In the genomic region with DNA sequence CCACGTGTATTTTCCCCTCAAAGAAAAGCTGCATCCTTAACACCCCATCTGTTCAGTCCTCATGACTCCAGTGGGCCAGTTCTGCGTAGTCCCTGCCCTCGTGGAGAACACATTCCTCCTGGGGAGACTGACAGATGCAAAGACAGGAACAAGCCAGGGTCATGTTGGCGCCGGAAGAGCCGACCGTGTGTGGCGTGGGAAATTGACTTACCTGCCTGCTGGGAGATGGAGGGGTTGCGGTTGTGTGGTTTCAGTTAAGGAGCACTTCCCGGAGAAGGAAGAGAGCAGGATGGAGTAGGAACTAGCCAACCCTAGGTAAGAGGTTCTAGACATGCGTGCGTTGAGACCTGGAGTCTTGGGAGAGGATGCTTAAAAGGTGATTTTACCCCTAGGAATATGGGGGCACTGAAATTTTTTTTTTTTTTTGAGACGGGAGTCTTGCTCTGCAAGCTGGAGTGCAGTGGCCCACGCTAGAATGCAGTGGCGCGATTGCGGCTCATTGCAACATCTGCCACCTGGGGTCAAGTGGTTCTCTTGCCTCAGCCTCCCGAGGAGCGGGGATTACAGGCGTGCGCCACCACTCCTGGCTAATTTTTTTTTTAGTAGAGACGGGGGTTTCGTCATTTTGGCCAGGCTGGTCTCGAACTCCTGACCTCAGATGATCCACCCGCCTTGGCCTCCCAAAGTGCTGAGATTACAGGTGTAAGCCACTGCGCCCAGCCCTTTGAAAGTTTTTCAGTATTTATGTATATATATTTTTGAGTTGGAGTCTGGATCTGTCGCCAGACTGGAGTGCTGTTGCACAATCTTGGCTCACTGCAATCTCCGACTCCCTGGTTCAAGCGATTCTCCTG, we compare ENCODE assay signal across 9 cellular contexts. TPM values are rescaled to one million over a fixed set of nuclear protein-coding genes. Genes with fewer than 3 reads are reported as not detected.
DNase-seq lines count a peak whose midpoint lies in the region; ATAC-seq and TF ChIP-seq lines count a peak whose summit lies in the region.
"Had no signal": no experiment of that assay in that cellular context is flagged by ENCODE, and none has a peak within 500 bp of the region (broad histone marks: within the 10 kb centered on the region; RNA-seq: fewer than 3 reads in every experiment).

No MANE protein-coding gene starts in this region.

- peak overlapping the region; percentile 77 to 93 for H3K27ac Mint-ChIP-seq in T-cell
- peak overlapping the region; percentile 14 for H3K27ac Mint-ChIP-seq in endothelial cell (ENCODE audit: unreplicated experiment)

- H3K36me3 ChIP-seq in neuron (ENCODE audit: insufficient read depth, low read length), result peaks cover 27% of the 10 kb centered on the region

- H2AFZ ChIP-seq in neuron (ENCODE audit: low read depth, low read length), result no peak overlapping the region

- H3K27me3 Mint-ChIP-seq in T-cell (no peaks in the 10 kb centered on the region), endothelial cell (ENCODE audit: unreplicated experiment) (peaks cover 9% of the 10 kb centered on the region)

- H3K4me1 Mint-ChIP-seq in T-cell (peaks cover 35 to 40% (median 39%) of the 10 kb centered on the region in 3 donors), endothelial cell (ENCODE audit: unreplicated experiment) (peaks cover 22% of the 10 kb centered on the region)

- peak overlapping the region; percentile 97 for H3K4me3 ChIP-seq in neuron (ENCODE audit: low read length)

- TF ChIP-seq CTCF in endothelial cell (IDR thresholded peaks at IDR 0.05; ENCODE audit: unreplicated experiment), result no peak

- ATAC-seq in T-cell (replicated peaks in 1 of 4) (no peak), GM19463 (IDR thresholded peaks at IDR 0.05; ENCODE audit: unreplicated experiment) (no peak)

- H3K9me3 ChIP-seq in neuron (ENCODE audit: low read length), result peaks cover 6% of the 10 kb centered on the region

- H3K9me3 Mint-ChIP-seq in T-cell (no peaks in the 10 kb centered on the region), endothelial cell (ENCODE audit: unreplicated experiment) (no peaks in the 10 kb centered on the region)

- CTCF ChIA-PET in T-cell (lab: Charles Lee), result interaction anchor here in 1 of 2 donors (0.6 kb wide), 1 partner anchor 183 kb away, joined by 3 read pairs; no protein-coding TSS in a partner anchor

- H3K4me1 ChIP-seq in neuron (ENCODE audit: insufficient read depth, low read length), result peaks cover 4% of the 10 kb centered on the region

- peaks cover 14% of the 10 kb centered on the region for H3K36me3 Mint-ChIP-seq in T-cell
- peaks cover 10% of the 10 kb centered on the region for H3K36me3 Mint-ChIP-seq in endothelial cell (ENCODE audit: low read depth, unreplicated experiment)

- H3K4me3 Mint-ChIP-seq in T-cell (peak overlapping the region; percentile 85 to 88 (median 88)), endothelial cell (ENCODE audit: unreplicated experiment) (peak overlapping the region; percentile 93)

- H3K27me3 ChIP-seq in neuron (ENCODE audit: insufficient read depth, low read length), result no peaks in the 10 kb centered on the region

- POLR2A ChIA-PET in T-cell (lab: Charles Lee), result interaction anchor here (0.6 to 0.7 kb wide), 3 partner anchors 28 to 136 kb away, joined by 5 to 8 read pairs (median 6); no protein-coding TSS in a partner anchor

- DNase-seq in activated effector memory CD4-positive, alpha-beta T cell treated with anti-CD3 and anti-CD28 coated beads, Interleukin-2, amount 50 U/mL, for 16 hours, result peak; percentile 68
- DNase-seq in activated effector memory CD4-positive, alpha-beta T cell treated with Interleukin-2 at 50 U/mL for 16 hours, result no peak
- peak in 4 of 34 experiments; percentile 1 to 8 (median 6) for DNase-seq in T-cell
- no peak for DNase-seq in endothelial cell (ENCODE audit: low spot score)
- DNase-seq in Ammon's horn (ENCODE audit: low spot score), result no peak
- no peak for DNase-seq in islet precursor cell

RNA-seq across cellular contexts. Expression of a gene that starts 1.4 kb away (rescaled TPM):
- total RNA-seq in T-cell, result 10 to 100 TPM; 57.2 to 75.0 (median 59.8) TPM
- 66.3 TPM for total RNA-seq in endothelial cell (ENCODE audit: unreplicated experiment)

RNA-seq across cellular contexts. Expression of a gene that starts 21.8 kb away (rescaled TPM):
- total RNA-seq in T-cell, result 1 to 10 TPM; 2.9 to 5.0 (median 3.7) TPM
- 1.1 TPM for total RNA-seq in endothelial cell (ENCODE audit: unreplicated experiment)

RNA-seq across cellular contexts. Expression of a gene that starts 27.5 kb away (rescaled TPM):
- total RNA-seq in T-cell (10 to 100 TPM; 53.9 to 74.9 (median 60.9) TPM), endothelial cell (ENCODE audit: unreplicated experiment) (203 TPM)

RNA-seq across cellular contexts. Expression of a gene that starts 34.9 kb away (rescaled TPM):
- total RNA-seq in T-cell, result not detected
- total RNA-seq in endothelial cell (ENCODE audit: unreplicated experiment), result not detected
- total RNA-seq: dermis microvascular lymphatic vessel endothelial cell had no signal
